Comparison of ENCODE assay signal across 26 cellular contexts in genomic region chr15:46242935-46243334, GRCh38.
"Had no signal": no experiment of that assay in that cellular context is flagged by ENCODE, and none has a peak within 500 bp of the region (broad histone marks: within the 10 kb centered on the region; RNA-seq: fewer than 3 reads in every experiment).

No MANE protein-coding gene starts in this region.

- H3K4me1 ChIP-seq: esophagus muscularis mucosa, foreskin keratinocyte, gastrocnemius medialis, heart left ventricle had no signal

- H3K4me3 ChIP-seq: coronary artery, esophagus muscularis mucosa, gastrocnemius medialis, heart left ventricle had no signal

- H3K27me3 ChIP-seq: brain microvascular endothelial cell, esophagus muscularis mucosa, foreskin keratinocyte, gastrocnemius medialis, heart left ventricle had no signal

- H3K36me3 ChIP-seq: brain microvascular endothelial cell, esophagus muscularis mucosa, gastrocnemius medialis, heart left ventricle, WERI-Rb-1 had no signal

- H3K9me3 ChIP-seq: esophagus muscularis mucosa, gastrocnemius medialis had no signal

- DNase-seq: activated B cell treated with CpG ODN at 0.5 μM for 24 hours; activated CD4-positive, alpha-beta T cell treated with anti-CD3 and anti-CD28 coated beads for 48 hours; activated CD4-positive, alpha-beta T cell treated with anti-CD3 and anti-CD28 coated beads, Interleukin-2, amount 50 U/mL, for 1 hour; activated CD4-positive, alpha-beta T cell treated with anti-CD3 and anti-CD28 coated beads, Interleukin-2, amount 50 U/mL, for 48 hours; activated CD8-positive, alpha-beta memory T cell treated with anti-CD3 and anti-CD28 coated beads for 24 hours; activated CD8-positive, alpha-beta T cell treated with anti-CD3 and anti-CD28 coated beads for 36 hours; activated effector memory CD4-positive, alpha-beta T cell treated with Interleukin-2 at 50 U/mL for 16 hours; activated gamma-delta T cell treated with Interleukin-2 at 50 U/mL for 16 hours; activated naive CD4-positive, alpha-beta T cell treated with anti-CD3 and anti-CD28 coated beads, Interleukin-2, amount 50 U/mL, for 16 hours; activated naive CD4-positive, alpha-beta T cell treated with Interleukin-2 at 50 U/mL for 16 hours; activated T-cell treated with anti-CD3 and anti-CD28 coated beads, Interleukin-2, amount 50 U/mL, for 4 hours; amniotic stem cell; anterior cingulate cortex; brain microvascular endothelial cell; effector CD4-positive, alpha-beta T cell; effector memory CD8-positive, alpha-beta T cell; erythroblast; foreskin keratinocyte; gastrocnemius medialis; glutamatergic neuron; heart left ventricle; T-helper 2 cell; T-helper 9 cell; WERI-Rb-1 had no signal
